In the genomic region with DNA sequence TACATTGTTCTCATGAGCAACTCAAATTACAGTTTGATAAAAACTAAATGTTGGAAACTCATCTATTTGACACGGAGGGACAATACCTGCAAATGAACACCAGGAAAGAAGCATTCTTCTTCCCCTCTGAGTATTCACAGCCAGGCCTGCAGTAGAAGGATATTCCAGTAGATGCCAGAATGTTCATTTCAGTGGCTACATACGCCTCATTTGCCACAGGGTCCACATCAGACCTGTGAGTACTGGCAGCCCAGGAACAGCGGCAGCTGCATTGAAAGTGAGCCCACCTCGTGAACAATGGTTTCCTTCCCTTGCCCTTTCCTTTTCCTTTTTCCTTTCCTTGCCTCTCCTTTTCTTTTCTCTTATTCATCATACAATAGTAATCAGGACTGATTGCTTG, we compare ENCODE assay signal across 1 cellular context.
TF ChIP-seq lines count a peak whose summit lies in the region.

No MANE protein-coding gene starts in this region.

TF ChIP-seq in H1, 55 proteins besides CTCF, POLR2A, EP300 and RAD21:
- TF ChIP-seq CHD1 (IDR thresholded peaks at IDR 0.05; ENCODE audit: low read depth, low read length) (no peak), TAF7 (optimal IDR thresholded peaks at IDR 0.05; ENCODE audit: borderline replicate concordance, low read depth, low read length) (no peak), SRF (IDR thresholded peaks at IDR 0.05; ENCODE audit: low read depth, low read length) (no peak), GTF2F1 (IDR thresholded peaks at IDR 0.05; ENCODE audit: borderline replicate concordance, low read depth, low read length) (no peak), JUN (IDR thresholded peaks at IDR 0.05; ENCODE audit: low read depth, low read length) (no peak), JUND (IDR thresholded peaks at IDR 0.05; ENCODE audit: low read length) (no peak), CEBPB (IDR thresholded peaks at IDR 0.05; ENCODE audit: low read depth, low read length) (no peak), CBX5 (IDR thresholded peaks at IDR 0.05; ENCODE audit: low read depth, low read length) (no peak), KDM1A (IDR thresholded peaks at IDR 0.05; ENCODE audit: borderline replicate concordance, low read length) (no peak), YY1 (IDR thresholded peaks at IDR 0.05; ENCODE audit: low read depth, low read length) (no peak), CHD2 (IDR thresholded peaks at IDR 0.05; ENCODE audit: low read length) (no peak), ASH2L (IDR thresholded peaks at IDR 0.05; ENCODE audit: low read length) (no peak), SP4 (IDR thresholded peaks at IDR 0.05; ENCODE audit: low read length) (no peak), HDAC6 (IDR thresholded peaks at IDR 0.05; ENCODE audit: low read depth, low read length) (no peak), EGR1 (IDR thresholded peaks at IDR 0.05; ENCODE audit: borderline replicate concordance, low read depth, low read length) (no peak)
- TF ChIP-seq, protein P1, sequence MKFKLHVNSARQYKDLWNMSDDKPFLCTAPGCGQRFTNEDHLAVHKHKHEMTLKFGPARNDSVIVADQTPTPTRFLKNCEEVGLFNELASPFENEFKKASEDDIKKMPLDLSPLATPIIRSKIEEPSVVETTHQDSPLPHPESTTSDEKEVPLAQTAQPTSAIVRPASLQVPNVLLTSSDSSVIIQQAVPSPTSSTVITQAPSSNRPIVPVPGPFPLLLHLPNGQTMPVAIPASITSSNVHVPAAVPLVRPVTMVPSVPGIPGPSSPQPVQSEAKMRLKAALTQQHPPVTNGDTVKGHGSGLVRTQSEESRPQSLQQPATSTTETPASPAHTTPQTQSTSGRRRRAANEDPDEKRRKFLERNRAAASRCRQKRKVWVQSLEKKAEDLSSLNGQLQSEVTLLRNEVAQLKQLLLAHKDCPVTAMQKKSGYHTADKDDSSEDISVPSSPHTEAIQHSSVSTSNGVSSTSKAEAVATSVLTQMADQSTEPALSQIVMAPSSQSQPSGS (IDR thresholded peaks at IDR 0.05; ENCODE audit: low read length), result no peak
TF ChIP-seq in H1: peak in this region for 0.
